Comparison of ENCODE assay signal across 9 cellular contexts in genomic region chr9:121684381-121685145, GRCh38. TPM values are rescaled to one million over a fixed set of nuclear protein-coding genes. Genes with fewer than 3 reads are reported as not detected.
A peak's percentile ranks its signal among the peaks of the same experiment; 100 is the strongest.
DNase-seq lines count a peak whose midpoint lies in the region; ATAC-seq and TF ChIP-seq lines count a peak whose summit lies in the region.
"Had no signal": no experiment of that assay in that cellular context is flagged by ENCODE, and none has a peak within 500 bp of the region (broad histone marks: within the 10 kb centered on the region; RNA-seq: fewer than 3 reads in every experiment).

No MANE protein-coding gene starts in this region.

- no peak for ATAC-seq in activated T-cell treated with anti-CD3 and anti-CD28 coated beads, Interleukin-2, amount 50 U/mL, for 72 hours (replicated peaks in 1 of 2)
- no peak for ATAC-seq in GM19035 (IDR thresholded peaks at IDR 0.05; ENCODE audit: unreplicated experiment)
- ATAC-seq in GM21576 (IDR thresholded peaks at IDR 0.05; ENCODE audit: unreplicated experiment) = no peak
- no peak for ATAC-seq in HG02870 (IDR thresholded peaks at IDR 0.05; ENCODE audit: unreplicated experiment)

- in situ Hi-C loops in GM13976 (cut with MboI; ENCODE audit: low sequenced_read_pairs, unreplicated experiment) = no loop called here

- H3K4me1 Mint-ChIP-seq in activated T-cell treated with anti-CD3 and anti-CD28 coated beads, Interleukin-2, amount 50 U/mL, for 72 hours (ENCODE audit: low read depth) = no peaks in the 10 kb centered on the region

- H3K27ac ChIP-seq in uterus = peak overlapping the region in 1 of 2 donors; percentile 0

- H3K9me3 Mint-ChIP-seq in activated T-cell treated with anti-CD3 and anti-CD28 coated beads, Interleukin-2, amount 50 U/mL, for 72 hours = no peaks in the 10 kb centered on the region
- H3K9me3 Mint-ChIP-seq: stimulated activated naive CD8-positive, alpha-beta T cell treated with anti-CD3 and anti-CD28 coated beads, Interleukin-15, Interleukin-2, amounts not matched to agents 100 ng/mL and 50 ng/mL, for 24 hours had no signal

- peaks cover 12% of the 10 kb centered on the region for H3K27me3 Mint-ChIP-seq in activated T-cell treated with anti-CD3 and anti-CD28 coated beads, Interleukin-2, amount 50 U/mL, for 72 hours (ENCODE audit: low read depth)

- H3K27ac Mint-ChIP-seq in activated T-cell treated with anti-CD3 and anti-CD28 coated beads, Interleukin-2, amount 50 U/mL, for 72 hours = no peak overlapping the region
- H3K27ac Mint-ChIP-seq: stimulated activated naive CD8-positive, alpha-beta T cell treated with anti-CD3 and anti-CD28 coated beads, Interleukin-15, Interleukin-2, amounts not matched to agents 100 ng/mL and 50 ng/mL, for 24 hours had no signal

- TF ChIP-seq POLR2A in uterus (IDR thresholded peaks at IDR 0.05) = no peak

- intact Hi-C loops in uterus (cut with DNase I; ENCODE audit: low total_unique reads) = loop anchor here (5.0 to 10.0 kb wide), 2 partner anchors 130 to 308 kb away; no protein-coding TSS in a partner anchor

- H3K4me3 Mint-ChIP-seq in activated T-cell treated with anti-CD3 and anti-CD28 coated beads, Interleukin-2, amount 50 U/mL, for 72 hours = no peak overlapping the region
- H3K4me3 Mint-ChIP-seq: stimulated activated naive CD8-positive, alpha-beta T cell treated with anti-CD3 and anti-CD28 coated beads, Interleukin-15, Interleukin-2, amounts not matched to agents 100 ng/mL and 50 ng/mL, for 24 hours had no signal

- no peaks in the 10 kb centered on the region; the same call in 1 of the 2 replicates for H3K36me3 ChIP-seq in BE2C
- no peaks in the 10 kb centered on the region for H3K36me3 ChIP-seq in uterus

- H3K9me3 ChIP-seq in BE2C (no peaks in the 10 kb centered on the region), uterus (no peaks in the 10 kb centered on the region)

- DNase-seq in BE2C = peak; percentile 72
- DNase-seq in GM13976 (ENCODE audit: low spot score) = peak; percentile 76
- DNase-seq in activated T-cell treated with anti-CD3 and anti-CD28 coated beads, Interleukin-2, amount 50 U/mL, for 72 hours = peak; percentile 35 to 39
- peak; percentile 86 for DNase-seq in iPS-NIHi11 (ENCODE audit: low spot score)
- peak; percentile 46 to 50 for DNase-seq in uterus

- no peaks in the 10 kb centered on the region; the same call in 1 of the 2 replicates for H3K4me1 ChIP-seq in BE2C
- H3K4me1 ChIP-seq in uterus = no peaks in the 10 kb centered on the region

- peak; percentile 68 for TF ChIP-seq CTCF in BE2C (IDR thresholded peaks at IDR 0.05; ENCODE audit: low read depth, low read length)
- TF ChIP-seq CTCF in GM13976 (IDR thresholded peaks at IDR 0.05; ENCODE audit: borderline replicate concordance, control extremely low read depth, extremely low read depth, insufficient read depth, missing control alignments) = peak; percentile 65
- TF ChIP-seq CTCF in uterus (IDR thresholded peaks at IDR 0.05) = peak; percentile 38 to 57 (median 54)

- H3K27me3 ChIP-seq in BE2C (no peaks in the 10 kb centered on the region), uterus (no peaks in the 10 kb centered on the region)

- H3K36me3 Mint-ChIP-seq in activated T-cell treated with anti-CD3 and anti-CD28 coated beads, Interleukin-2, amount 50 U/mL, for 72 hours (ENCODE audit: insufficient read depth in 2 of 2) = no peaks in the 10 kb centered on the region

- H3K4me3 ChIP-seq in BE2C (ENCODE audit: low read depth, low read length) (no peak overlapping the region), uterus (no peak overlapping the region)

RNA-seq across cellular contexts. Expression of gene DAB2IP, which starts 33.1 kb away (rescaled TPM):
- 65.5 TPM for polyA plus RNA-seq in BE2C (2012; ENCODE audit: insufficient read depth, insufficient read length, low read depth)
- total RNA-seq in activated T-cell treated with anti-CD3 and anti-CD28 coated beads, Interleukin-2, amount 50 U/mL, for 72 hours = under 1 TPM; 0.35 to 0.74 TPM
- total RNA-seq in uterus = 100 to 1,000 TPM in 1 of 4 donors, 10 to 100 TPM in 3; 22.0 to 139 (median 31.6) TPM

Comparison
In these comparisons a context has a peak if more than half of its experiments do, and no peak if none do; other contexts are left out.
1. RNA of gene DAB2IP, which starts 33.1 kb away (total RNA-seq): 22.0 to 139 TPM in uterus; 0.35 to 0.74 TPM in activated T-cell treated with anti-CD3 and anti-CD28 coated beads, Interleukin-2, amount 50 U/mL, for 72 hours; every median in the first group is over 10 times any median in the second.
2. Peak in every context shown above with its lines, with median percentiles within 50 percentile points of each other: DNase-seq and CTCF ChIP-seq.